In the genomic region with DNA sequence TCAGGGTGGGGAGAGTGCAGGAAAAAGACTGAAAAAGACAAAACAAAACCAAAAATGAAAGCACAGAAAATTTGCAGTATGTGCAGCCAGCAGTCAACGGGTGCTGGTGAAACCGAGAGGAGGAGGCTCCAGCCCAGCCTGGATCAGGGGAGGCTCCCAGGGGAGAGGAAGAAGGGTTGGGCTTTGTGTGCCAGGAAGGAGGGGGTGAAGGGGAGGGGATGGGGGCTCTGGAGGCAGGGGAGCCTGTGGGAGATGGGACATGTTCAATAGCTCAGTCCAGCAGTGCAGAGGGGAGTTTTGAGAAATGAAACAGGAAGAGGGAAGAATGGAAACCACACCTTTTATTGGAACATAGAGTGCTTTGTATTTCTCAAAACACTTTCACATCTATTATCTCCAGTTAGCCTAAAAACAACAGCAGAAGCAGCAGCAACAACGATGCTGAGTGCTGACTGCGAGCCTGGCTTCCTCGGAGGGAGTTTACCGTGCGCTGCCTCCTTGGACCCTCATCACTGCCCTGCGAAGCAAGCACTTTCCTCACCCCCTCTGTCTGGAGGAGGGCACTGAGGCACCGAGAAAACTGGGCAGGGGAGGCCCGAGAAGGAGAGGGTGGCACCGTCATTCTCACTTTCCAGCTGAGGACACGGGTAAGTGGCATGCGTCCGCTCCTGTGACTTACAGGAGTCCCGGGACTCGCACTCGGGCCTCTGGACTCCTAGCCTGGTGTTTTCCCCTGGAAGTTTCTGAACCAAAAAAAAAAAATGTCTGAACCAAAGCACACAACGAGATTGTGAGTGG, we compare ENCODE assay signal across 1 cellular context.
TF ChIP-seq lines count a peak whose summit lies in the region.

No MANE protein-coding gene starts in this region.

TF ChIP-seq in GM12878, 131 proteins besides CTCF, POLR2A, EP300 and RAD21 (continued from another document):
- no peak for TF ChIP-seq RAD51 (IDR thresholded peaks at IDR 0.05)
- TF ChIP-seq POLR2AphosphoS5 (IDR thresholded peaks at IDR 0.05; ENCODE audit: low read length) = no peak
- no peak for TF ChIP-seq SUZ12 (IDR thresholded peaks at IDR 0.05; ENCODE audit: unreplicated experiment)
- TF ChIP-seq, protein P1, sequence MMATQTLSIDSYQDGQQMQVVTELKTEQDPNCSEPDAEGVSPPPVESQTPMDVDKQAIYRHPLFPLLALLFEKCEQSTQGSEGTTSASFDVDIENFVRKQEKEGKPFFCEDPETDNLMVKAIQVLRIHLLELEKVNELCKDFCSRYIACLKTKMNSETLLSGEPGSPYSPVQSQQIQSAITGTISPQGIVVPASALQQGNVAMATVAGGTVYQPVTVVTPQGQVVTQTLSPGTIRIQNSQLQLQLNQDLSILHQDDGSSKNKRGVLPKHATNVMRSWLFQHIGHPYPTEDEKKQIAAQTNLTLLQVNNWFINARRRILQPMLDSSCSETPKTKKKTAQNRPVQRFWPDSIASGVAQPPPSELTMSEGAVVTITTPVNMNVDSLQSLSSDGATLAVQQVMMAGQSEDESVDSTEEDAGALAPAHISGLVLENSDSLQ (IDR thresholded peaks at IDR 0.05) = no peak
- no peak for TF ChIP-seq EZH2 (IDR thresholded peaks at IDR 0.05; ENCODE audit: borderline replicate concordance, control insufficient read depth, low read depth, low read length)
- TF ChIP-seq JUNB (IDR thresholded peaks at IDR 0.05) = no peak
- no peak for TF ChIP-seq CHD1 (IDR thresholded peaks at IDR 0.05; ENCODE audit: low read depth, low read length)
- TF ChIP-seq CHD4 (IDR thresholded peaks at IDR 0.05) = no peak
- TF ChIP-seq RELA (IDR thresholded peaks at IDR 0.05; ENCODE audit: borderline replicate concordance, partially characterized antibody) = no peak
- 0 out of 2 replicates have a peak, but pooled peaks have one; percentile 48 for TF ChIP-seq ZNF217 (IDR thresholded peaks at IDR 0.05)
- TF ChIP-seq, protein P2, sequence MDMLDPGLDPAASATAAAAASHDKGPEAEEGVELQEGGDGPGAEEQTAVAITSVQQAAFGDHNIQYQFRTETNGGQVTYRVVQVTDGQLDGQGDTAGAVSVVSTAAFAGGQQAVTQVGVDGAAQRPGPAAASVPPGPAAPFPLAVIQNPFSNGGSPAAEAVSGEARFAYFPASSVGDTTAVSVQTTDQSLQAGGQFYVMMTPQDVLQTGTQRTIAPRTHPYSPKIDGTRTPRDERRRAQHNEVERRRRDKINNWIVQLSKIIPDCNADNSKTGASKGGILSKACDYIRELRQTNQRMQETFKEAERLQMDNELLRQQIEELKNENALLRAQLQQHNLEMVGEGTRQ (IDR thresholded peaks at IDR 0.05; ENCODE audit: borderline replicate concordance, low read depth, low read length) = no peak
- TF ChIP-seq ZBED1 (IDR thresholded peaks at IDR 0.05; ENCODE audit: borderline replicate concordance) = no peak
- TF ChIP-seq MTA2 (IDR thresholded peaks at IDR 0.05; ENCODE audit: low read depth) = 0 out of 2 replicates have a peak, but pooled peaks have one; percentile 55
- TF ChIP-seq CHD2 (IDR thresholded peaks at IDR 0.05; ENCODE audit: borderline replicate concordance, low read depth, low read length) = peak; percentile 45; the same call in 1 of the 2 replicates
- TF ChIP-seq ZZZ3 (IDR thresholded peaks at IDR 0.05; ENCODE audit: control insufficient read depth, insufficient read length, low read depth) = no peak
- TF ChIP-seq SPI1 (IDR thresholded peaks at IDR 0.05; ENCODE audit: borderline replicate concordance, insufficient read depth, low read depth, low read length) = peak; percentile 79
- TF ChIP-seq PAX8 (IDR thresholded peaks at IDR 0.05) = no peak
- no peak for TF ChIP-seq CREB1 (IDR thresholded peaks at IDR 0.05; ENCODE audit: low read depth)
- no peak for TF ChIP-seq RCOR1 (conservative IDR thresholded peaks at IDR 0.05; ENCODE audit: low read depth, low read length)
- TF ChIP-seq KDM1A (IDR thresholded peaks at IDR 0.05; ENCODE audit: borderline replicate concordance) = no peak
- 0 out of 2 replicates have a peak, but pooled peaks have one; percentile 57 for TF ChIP-seq MXI1 (IDR thresholded peaks at IDR 0.05; ENCODE audit: low read depth, low read length)
- TF ChIP-seq, protein P3, sequence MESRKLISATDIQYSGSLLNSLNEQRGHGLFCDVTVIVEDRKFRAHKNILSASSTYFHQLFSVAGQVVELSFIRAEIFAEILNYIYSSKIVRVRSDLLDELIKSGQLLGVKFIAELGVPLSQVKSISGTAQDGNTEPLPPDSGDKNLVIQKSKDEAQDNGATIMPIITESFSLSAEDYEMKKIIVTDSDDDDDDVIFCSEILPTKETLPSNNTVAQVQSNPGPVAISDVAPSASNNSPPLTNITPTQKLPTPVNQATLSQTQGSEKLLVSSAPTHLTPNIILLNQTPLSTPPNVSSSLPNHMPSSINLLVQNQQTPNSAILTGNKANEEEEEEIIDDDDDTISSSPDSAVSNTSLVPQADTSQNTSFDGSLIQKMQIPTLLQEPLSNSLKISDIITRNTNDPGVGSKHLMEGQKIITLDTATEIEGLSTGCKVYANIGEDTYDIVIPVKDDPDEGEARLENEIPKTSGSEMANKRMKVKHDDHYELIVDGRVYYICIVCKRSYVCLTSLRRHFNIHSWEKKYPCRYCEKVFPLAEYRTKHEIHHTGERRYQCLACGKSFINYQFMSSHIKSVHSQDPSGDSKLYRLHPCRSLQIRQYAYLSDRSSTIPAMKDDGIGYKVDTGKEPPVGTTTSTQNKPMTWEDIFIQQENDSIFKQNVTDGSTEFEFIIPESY (IDR thresholded peaks at IDR 0.05) = no peak
- TF ChIP-seq NRF1 (conservative IDR thresholded peaks at IDR 0.05; ENCODE audit: low read depth, low read length) = no peak
- TF ChIP-seq MEF2B (IDR thresholded peaks at IDR 0.05; ENCODE audit: partially characterized antibody, poor library complexity, severe bottlenecking) = peak; percentile 90
- TF ChIP-seq, protein P4, sequence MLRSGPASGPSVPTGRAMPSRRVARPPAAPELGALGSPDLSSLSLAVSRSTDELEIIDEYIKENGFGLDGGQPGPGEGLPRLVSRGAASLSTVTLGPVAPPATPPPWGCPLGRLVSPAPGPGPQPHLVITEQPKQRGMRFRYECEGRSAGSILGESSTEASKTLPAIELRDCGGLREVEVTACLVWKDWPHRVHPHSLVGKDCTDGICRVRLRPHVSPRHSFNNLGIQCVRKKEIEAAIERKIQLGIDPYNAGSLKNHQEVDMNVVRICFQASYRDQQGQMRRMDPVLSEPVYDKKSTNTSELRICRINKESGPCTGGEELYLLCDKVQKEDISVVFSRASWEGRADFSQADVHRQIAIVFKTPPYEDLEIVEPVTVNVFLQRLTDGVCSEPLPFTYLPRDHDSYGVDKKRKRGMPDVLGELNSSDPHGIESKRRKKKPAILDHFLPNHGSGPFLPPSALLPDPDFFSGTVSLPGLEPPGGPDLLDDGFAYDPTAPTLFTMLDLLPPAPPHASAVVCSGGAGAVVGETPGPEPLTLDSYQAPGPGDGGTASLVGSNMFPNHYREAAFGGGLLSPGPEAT (IDR thresholded peaks at IDR 0.05; ENCODE audit: low read depth) = peak; percentile 88
- no peak for TF ChIP-seq BCL11A (IDR thresholded peaks at IDR 0.05; ENCODE audit: low read depth, low read length)
- TF ChIP-seq, protein P5, sequence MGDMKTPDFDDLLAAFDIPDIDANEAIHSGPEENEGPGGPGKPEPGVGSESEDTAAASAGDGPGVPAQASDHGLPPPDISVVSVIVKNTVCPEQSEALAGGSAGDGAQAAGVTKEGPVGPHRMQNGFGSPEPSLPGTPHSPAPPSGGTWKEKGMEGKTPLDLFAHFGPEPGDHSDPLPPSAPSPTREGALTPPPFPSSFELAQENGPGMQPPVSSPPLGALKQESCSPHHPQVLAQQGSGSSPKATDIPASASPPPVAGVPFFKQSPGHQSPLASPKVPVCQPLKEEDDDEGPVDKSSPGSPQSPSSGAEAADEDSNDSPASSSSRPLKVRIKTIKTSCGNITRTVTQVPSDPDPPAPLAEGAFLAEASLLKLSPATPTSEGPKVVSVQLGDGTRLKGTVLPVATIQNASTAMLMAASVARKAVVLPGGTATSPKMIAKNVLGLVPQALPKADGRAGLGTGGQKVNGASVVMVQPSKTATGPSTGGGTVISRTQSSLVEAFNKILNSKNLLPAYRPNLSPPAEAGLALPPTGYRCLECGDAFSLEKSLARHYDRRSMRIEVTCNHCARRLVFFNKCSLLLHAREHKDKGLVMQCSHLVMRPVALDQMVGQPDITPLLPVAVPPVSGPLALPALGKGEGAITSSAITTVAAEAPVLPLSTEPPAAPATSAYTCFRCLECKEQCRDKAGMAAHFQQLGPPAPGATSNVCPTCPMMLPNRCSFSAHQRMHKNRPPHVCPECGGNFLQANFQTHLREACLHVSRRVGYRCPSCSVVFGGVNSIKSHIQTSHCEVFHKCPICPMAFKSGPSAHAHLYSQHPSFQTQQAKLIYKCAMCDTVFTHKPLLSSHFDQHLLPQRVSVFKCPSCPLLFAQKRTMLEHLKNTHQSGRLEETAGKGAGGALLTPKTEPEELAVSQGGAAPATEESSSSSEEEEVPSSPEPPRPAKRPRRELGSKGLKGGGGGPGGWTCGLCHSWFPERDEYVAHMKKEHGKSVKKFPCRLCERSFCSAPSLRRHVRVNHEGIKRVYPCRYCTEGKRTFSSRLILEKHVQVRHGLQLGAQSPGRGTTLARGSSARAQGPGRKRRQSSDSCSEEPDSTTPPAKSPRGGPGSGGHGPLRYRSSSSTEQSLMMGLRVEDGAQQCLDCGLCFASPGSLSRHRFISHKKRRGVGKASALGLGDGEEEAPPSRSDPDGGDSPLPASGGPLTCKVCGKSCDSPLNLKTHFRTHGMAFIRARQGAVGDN (IDR thresholded peaks at IDR 0.05) = no peak
- TF ChIP-seq, protein P6, sequence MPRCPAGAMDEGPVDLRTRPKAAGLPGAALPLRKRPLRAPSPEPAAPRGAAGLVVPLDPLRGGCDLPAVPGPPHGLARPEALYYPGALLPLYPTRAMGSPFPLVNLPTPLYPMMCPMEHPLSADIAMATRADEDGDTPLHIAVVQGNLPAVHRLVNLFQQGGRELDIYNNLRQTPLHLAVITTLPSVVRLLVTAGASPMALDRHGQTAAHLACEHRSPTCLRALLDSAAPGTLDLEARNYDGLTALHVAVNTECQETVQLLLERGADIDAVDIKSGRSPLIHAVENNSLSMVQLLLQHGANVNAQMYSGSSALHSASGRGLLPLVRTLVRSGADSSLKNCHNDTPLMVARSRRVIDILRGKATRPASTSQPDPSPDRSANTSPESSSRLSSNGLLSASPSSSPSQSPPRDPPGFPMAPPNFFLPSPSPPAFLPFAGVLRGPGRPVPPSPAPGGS (IDR thresholded peaks at IDR 0.05; ENCODE audit: borderline replicate concordance, insufficient read depth, low read depth, low read length, poor library complexity, severe bottlenecking) = no peak
- no peak for TF ChIP-seq MYB (IDR thresholded peaks at IDR 0.05; ENCODE audit: borderline replicate concordance, low read depth, low read length)
- no peak for TF ChIP-seq GABPA (IDR thresholded peaks at IDR 0.05; ENCODE audit: low read depth)
- TF ChIP-seq NBN (IDR thresholded peaks at IDR 0.05) = peak; percentile 84
- TF ChIP-seq STAT1 (conservative IDR thresholded peaks at IDR 0.05) = no peak
